In the genomic region with DNA sequence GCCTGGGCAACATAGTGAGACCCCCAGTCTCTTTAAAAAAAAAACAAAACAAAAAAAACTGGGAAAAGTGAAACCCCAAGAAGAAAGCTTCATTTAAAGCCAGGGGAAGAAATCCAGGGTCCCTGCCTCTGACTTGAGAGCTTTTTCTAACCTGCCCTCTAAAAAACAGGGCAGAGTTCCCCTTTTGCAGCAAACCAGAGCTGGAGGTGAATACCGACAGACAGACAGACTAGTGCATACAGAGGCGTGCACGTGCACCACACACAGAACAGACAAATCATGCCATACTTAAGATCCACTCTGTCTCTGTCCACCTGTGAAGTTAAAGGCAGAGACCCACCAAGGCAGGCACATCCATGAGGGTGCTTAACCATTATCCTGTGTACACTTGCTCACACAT, we compare ENCODE assay signal across 19 cellular contexts. TPM values are rescaled to one million over a fixed set of nuclear protein-coding genes. Genes with fewer than 3 reads are reported as not detected.
A peak's percentile ranks its signal among the peaks of the same experiment; 100 is the strongest.
DNase-seq lines count a peak whose midpoint lies in the region; ATAC-seq and TF ChIP-seq lines count a peak whose summit lies in the region.
"Had no signal": no experiment of that assay in that cellular context is flagged by ENCODE, and none has a peak within 500 bp of the region (broad histone marks: within the 10 kb centered on the region; RNA-seq: fewer than 3 reads in every experiment).

No MANE protein-coding gene starts in this region.

- H3F3A ChIP-seq in neural progenitor cell (ENCODE audit: low read depth) = no peaks in the 10 kb centered on the region

- no peak for ATAC-seq in CD4-positive, CD25-positive, alpha-beta regulatory T cell (ENCODE audit: low read depth in 2 of 2)
- ATAC-seq in T-helper 17 cell (peak; percentile 49), GM21360 (IDR thresholded peaks at IDR 0.05; ENCODE audit: unreplicated experiment) (no peak)
- ATAC-seq: GM23338 had no signal

- peaks cover 51% of the 10 kb centered on the region for H3K4me1 ChIP-seq in CD4-positive, CD25-positive, alpha-beta regulatory T cell (ENCODE audit: control insufficient read depth, insufficient read depth, low read length, poor library complexity, severe bottlenecking)
- peaks cover 48% of the 10 kb centered on the region for H3K4me1 ChIP-seq in effector memory CD4-positive, alpha-beta T cell (ENCODE audit: control insufficient read depth, insufficient read depth, low read length, poor library complexity, severe bottlenecking)
- no peaks in the 10 kb centered on the region for H3K4me1 ChIP-seq in neural progenitor cell
- H3K4me1 ChIP-seq: BLaER1, esophagus muscularis mucosa had no signal

- no peak overlapping the region for H2AFZ ChIP-seq in neural progenitor cell (replicated peaks)
- H2AFZ ChIP-seq: GM23338 had no signal

- no peak for TF ChIP-seq CTCF in neural progenitor cell (IDR thresholded peaks at IDR 0.05)
- no peak for TF ChIP-seq CTCF in coronary artery (IDR thresholded peaks at IDR 0.05)

- no peaks in the 10 kb centered on the region for H3K27me3 ChIP-seq in CD4-positive, CD25-positive, alpha-beta regulatory T cell (ENCODE audit: control insufficient read depth, insufficient read depth, low read length)
- no peaks in the 10 kb centered on the region for H3K27me3 ChIP-seq in effector memory CD4-positive, alpha-beta T cell (replicated peaks; ENCODE audit: control insufficient read depth, insufficient read depth, low read length, poor library complexity, severe bottlenecking)
- no peaks in the 10 kb centered on the region for H3K27me3 ChIP-seq in neural progenitor cell
- H3K27me3 ChIP-seq: BLaER1, esophagus muscularis mucosa, heart right ventricle had no signal

- peaks cover 24% of the 10 kb centered on the region for H3K36me3 ChIP-seq in CD4-positive, CD25-positive, alpha-beta regulatory T cell (ENCODE audit: control insufficient read depth, insufficient read depth, low read length)
- H3K36me3 ChIP-seq in effector memory CD4-positive, alpha-beta T cell (ENCODE audit: control insufficient read depth, insufficient read depth, low read length) = peaks cover 32% of the 10 kb centered on the region
- no peaks in the 10 kb centered on the region for H3K36me3 ChIP-seq in neural progenitor cell

- H3K4me3 Mint-ChIP-seq in CD4-positive, CD25-positive, alpha-beta regulatory T cell = peak overlapping the region in 2 of 4 donors; percentile 7 to 79
- H3K4me3 Mint-ChIP-seq in T-helper 17 cell (no peak overlapping the region), neural progenitor cell (no peak overlapping the region)
- H3K4me3 Mint-ChIP-seq: GM23338, mesothelial cell of epicardium had no signal

- no peak overlapping the region for H3K4me2 ChIP-seq in neural progenitor cell
- H3K4me2 ChIP-seq: BLaER1, GM23338 had no signal

- H3K36me3 Mint-ChIP-seq in CD4-positive, CD25-positive, alpha-beta regulatory T cell = peaks cover 7% of the 10 kb centered on the region
- H3K36me3 Mint-ChIP-seq in T-helper 17 cell (ENCODE audit: low read depth) (no peaks in the 10 kb centered on the region), neural progenitor cell (peaks cover 2% of the 10 kb centered on the region)

- DNase-seq in CD4-positive, CD25-positive, alpha-beta regulatory T cell = no peak
- DNase-seq in DMS53 treated with DMSO at 0.1 percent for 48 hours (lab: John Stamatoyannopoulos, UW; ENCODE audit: unreplicated experiment) = peak; percentile 19
- DNase-seq in T-helper 17 cell = no peak
- DNase-seq in effector memory CD4-positive, alpha-beta T cell = no peak
- DNase-seq in neural progenitor cell (ENCODE audit: low spot score) = no peak
- DNase-seq in stimulated activated CD4-positive, alpha-beta T cell treated with anti-CD3 and anti-CD28 coated beads, Interleukin-12 subunit alpha, Interleukin-12 subunit beta, amount 100 ng/mL, for 4 hours = no peak
- DNase-seq in coronary artery (ENCODE audit: low spot score) = no peak
- DNase-seq: heart right ventricle, NCI-H2029, NCI-H510A treated with DMSO at 0.1 percent for 48 hours had no signal

- no peaks in the 10 kb centered on the region for H3K79me2 ChIP-seq in neural progenitor cell (ENCODE audit: low read depth)

- peak overlapping the region; percentile 62 for H3K4me3 ChIP-seq in CD4-positive, CD25-positive, alpha-beta regulatory T cell (ENCODE audit: low read depth, low read length)
- no peak overlapping the region for H3K4me3 ChIP-seq in effector memory CD4-positive, alpha-beta T cell (ENCODE audit: insufficient read depth, low read depth, low read length, poor library complexity, severe bottlenecking)
- H3K4me3 ChIP-seq in neural progenitor cell (no peak overlapping the region), coronary artery (no peak overlapping the region)
- H3K4me3 ChIP-seq: BLaER1, esophagus muscularis mucosa, GM23338, heart right ventricle had no signal

- H3K4me1 Mint-ChIP-seq in CD4-positive, CD25-positive, alpha-beta regulatory T cell = peaks cover 5 to 59% (median 35%) of the 10 kb centered on the region in 4 donors
- H3K4me1 Mint-ChIP-seq in T-helper 17 cell = peaks cover 50% of the 10 kb centered on the region
- no peaks in the 10 kb centered on the region for H3K4me1 Mint-ChIP-seq in neural progenitor cell

- H4K20me1 ChIP-seq in neural progenitor cell (ENCODE audit: low read depth) = no peaks in the 10 kb centered on the region

- H3K9ac ChIP-seq in neural progenitor cell = no peak overlapping the region
- H3K9ac ChIP-seq: BLaER1 had no signal

- H3K9me3 ChIP-seq in CD4-positive, CD25-positive, alpha-beta regulatory T cell (ENCODE audit: control insufficient read depth in 2 of 2, low read length in 2 of 2) = no peaks in the 10 kb centered on the region
- H3K9me3 ChIP-seq in T-helper 17 cell (ENCODE audit: control insufficient read depth, low read length, poor library complexity, severe bottlenecking) (no peaks in the 10 kb centered on the region), neural progenitor cell (ENCODE audit: low read depth) (no peaks in the 10 kb centered on the region)
- H3K9me3 ChIP-seq in effector memory CD4-positive, alpha-beta T cell (ENCODE audit: control insufficient read depth, low read length) = no peaks in the 10 kb centered on the region
- H3K9me3 ChIP-seq: BLaER1, esophagus muscularis mucosa, heart right ventricle had no signal

- H3K27ac ChIP-seq in CD4-positive, CD25-positive, alpha-beta regulatory T cell (ENCODE audit: insufficient read depth, low read length, poor library complexity, severe bottlenecking) = peak overlapping the region; percentile 87
- peak overlapping the region; percentile 80 for H3K27ac ChIP-seq in effector memory CD4-positive, alpha-beta T cell (ENCODE audit: insufficient read depth, low read length, poor library complexity, severe bottlenecking)
- H3K27ac ChIP-seq in neural progenitor cell (no peak overlapping the region), coronary artery (no peak overlapping the region)
- H3K27ac ChIP-seq: BLaER1, esophagus muscularis mucosa, heart right ventricle had no signal

- H3K27ac Mint-ChIP-seq in CD4-positive, CD25-positive, alpha-beta regulatory T cell = peak overlapping the region; percentile 94 to 98 (median 94)
- H3K27ac Mint-ChIP-seq in T-helper 17 cell (peak overlapping the region; percentile 98), neural progenitor cell (no peak overlapping the region)

- no peaks in the 10 kb centered on the region for H3K9me3 Mint-ChIP-seq in CD4-positive, CD25-positive, alpha-beta regulatory T cell
- H3K9me3 Mint-ChIP-seq in neural progenitor cell = no peaks in the 10 kb centered on the region
- H3K9me3 Mint-ChIP-seq: GM23338, mesothelial cell of epicardium had no signal

- H3K27me3 Mint-ChIP-seq in CD4-positive, CD25-positive, alpha-beta regulatory T cell = no peaks in the 10 kb centered on the region
- no peaks in the 10 kb centered on the region for H3K27me3 Mint-ChIP-seq in T-helper 17 cell
- H3K27me3 Mint-ChIP-seq in neural progenitor cell (ENCODE audit: insufficient read depth, low read depth) = peaks cover 5% of the 10 kb centered on the region

RNA-seq across cellular contexts. Expression of gene AQP3, which starts 11.7 kb away (rescaled TPM):
- 140 TPM for total RNA-seq in CD4-positive, CD25-positive, alpha-beta regulatory T cell
- polyA plus RNA-seq in CD4-positive, CD25-positive, alpha-beta regulatory T cell = 100 to 1,000 TPM; 371 to 543 (median 391) TPM
- total RNA-seq in T-helper 17 cell = 100 to 1,000 TPM; 206 to 225 TPM
- total RNA-seq in neural progenitor cell (ENCODE audit: low replicate concordance) = 0.45 and 0.90 TPM in 2 replicates

RNA-seq across cellular contexts. Expression of gene NOL6, which starts 14.6 kb away (rescaled TPM):
- total RNA-seq in CD4-positive, CD25-positive, alpha-beta regulatory T cell = 29.4 TPM
- 10 to 100 TPM; 13.4 to 20.5 (median 14.0) TPM for polyA plus RNA-seq in CD4-positive, CD25-positive, alpha-beta regulatory T cell
- 10 to 100 TPM; 32.4 to 34.6 TPM for total RNA-seq in T-helper 17 cell
- total RNA-seq in neural progenitor cell (ENCODE audit: low replicate concordance) = 9.2 and 16.9 TPM in 2 replicates

RNA-seq across cellular contexts. Expression of gene AQP7, which starts 56.7 kb away (rescaled TPM):
- 0.47 TPM for total RNA-seq in CD4-positive, CD25-positive, alpha-beta regulatory T cell
- 1 to 10 TPM in 1 of 4 donors, under 1 TPM in 3; 0.15 to 1.0 (median 0.32) TPM for polyA plus RNA-seq in CD4-positive, CD25-positive, alpha-beta regulatory T cell
- total RNA-seq in T-helper 17 cell (1 to 10 TPM in 1 of 2 donors, under 1 TPM in 1; 0.31 to 1.2 TPM), neural progenitor cell (ENCODE audit: low replicate concordance) (0.25 TPM in 1 of 2 replicates, not detected in the other)
- total RNA-seq: dermis blood vessel endothelial cell, GM23338, HT1080, kidney epithelial cell, temporal lobe had no signal
- polyA plus RNA-seq: GM23338 had no signal

Comparison
In these comparisons a context has a peak if more than half of its experiments do, and no peak if none do; other contexts are left out.
1. H3K27ac ChIP-seq: peak in CD4-positive, CD25-positive, alpha-beta regulatory T cell (single experiment) and effector memory CD4-positive, alpha-beta T cell (single experiment); none in neural progenitor cell (single experiment) and coronary artery (0 of 2).
2. RNA of gene AQP3, which starts 11.7 kb away (total RNA-seq): 206 to 225 TPM in T-helper 17 cell and 140 TPM in CD4-positive, CD25-positive, alpha-beta regulatory T cell (single experiment); 0.45 to 0.90 TPM in neural progenitor cell; every median in the first group is over 10 times any median in the second.